In the genomic region with DNA sequence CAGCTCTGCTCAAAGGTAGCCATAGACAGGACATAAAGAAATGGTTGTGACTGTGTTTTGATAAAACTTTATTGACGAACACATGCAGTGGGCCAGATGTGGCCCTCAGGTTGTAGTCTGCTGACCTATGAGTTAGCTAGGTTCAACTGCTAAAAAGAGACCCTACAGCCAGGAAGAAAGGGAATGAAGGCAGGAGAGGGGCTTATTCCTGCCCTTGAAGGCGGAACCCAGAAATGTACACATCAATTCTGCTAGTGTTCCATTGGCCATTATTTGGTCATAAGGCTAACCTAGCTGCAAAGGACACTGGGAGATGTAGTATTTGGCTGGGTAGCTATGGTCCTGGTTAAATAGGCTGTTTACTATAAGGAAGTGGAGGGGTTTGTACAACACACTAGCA, we compare ENCODE assay signal across 12 cellular contexts. TPM values are rescaled to one million over a fixed set of nuclear protein-coding genes. Genes with fewer than 3 reads are reported as not detected.
DNase-seq lines count a peak whose midpoint lies in the region; ATAC-seq and TF ChIP-seq lines count a peak whose summit lies in the region.
"Had no signal": no experiment of that assay in that cellular context is flagged by ENCODE, and none has a peak within 500 bp of the region (broad histone marks: within the 10 kb centered on the region; RNA-seq: fewer than 3 reads in every experiment).

No MANE protein-coding gene starts in this region.

- intact Hi-C loops in left colon (cut with DNase I, micrococcal nuclease): no loop called here
- intact Hi-C loops in ascending aorta (cut with DNase I): no loop called here
- intact Hi-C loops in adrenal gland (cut with DNase I): no loop called here

- ATAC-seq in SK-N-SH treated with all-trans-retinoic acid at 6 μM for 48 hours (peak; percentile 77), left colon (peak; percentile 19)

- DNase-seq in DMS53 (lab: John Stamatoyannopoulos, UW) (peak; percentile 33), DMS53 treated with DMSO at 0.1 percent for 48 hours (lab: John Stamatoyannopoulos, UW; ENCODE audit: unreplicated experiment) (no peak), left colon (no peak), ascending aorta (ENCODE audit: low spot score in 2 of 2) (no peak), WERI-Rb-1 (no peak), adrenal gland (no peak)
- DNase-seq: mammary epithelial cell, occipital lobe had no signal

- H3K36me3 ChIP-seq in ascending aorta (no peaks in the 10 kb centered on the region), WERI-Rb-1 (peaks cover 72% of the 10 kb centered on the region), adrenal gland (replicated peaks in 1 of 2) (no peaks in the 10 kb centered on the region)
- H3K36me3 ChIP-seq: esophagus muscularis mucosa had no signal

- TF ChIP-seq CTCF in ascending aorta (IDR thresholded peaks at IDR 0.05) (no peak), WERI-Rb-1 (IDR thresholded peaks at IDR 0.05; ENCODE audit: low read depth, low read length) (no peak), adrenal gland (IDR thresholded peaks at IDR 0.05) (no peak)

- no peak for TF ChIP-seq EP300 in Ishikawa (IDR thresholded peaks at IDR 0.05; ENCODE audit: borderline replicate concordance)

- H3K9me3 ChIP-seq in ascending aorta: no peaks in the 10 kb centered on the region
- H3K9me3 ChIP-seq in WERI-Rb-1 (ENCODE audit: severe bottlenecking): no peaks in the 10 kb centered on the region
- H3K9me3 ChIP-seq in adrenal gland (replicated peaks in 1 of 3): no peaks in the 10 kb centered on the region
- H3K9me3 ChIP-seq: esophagus muscularis mucosa had no signal

- H3K27ac ChIP-seq in ascending aorta (no peak overlapping the region), WERI-Rb-1 (no peak overlapping the region; the same call in 1 of the 2 replicates), adrenal gland (no peak overlapping the region)
- H3K27ac ChIP-seq: esophagus muscularis mucosa had no signal

- 91 to 93% (median 91%) methylated on average over 2 of the region's 2 CpGs for WGBS in adrenal gland, 4 donors

- H3K4me3 ChIP-seq in ascending aorta: no peak overlapping the region
- no peak overlapping the region for H3K4me3 ChIP-seq in WERI-Rb-1 (ENCODE audit: low read depth, low read length)
- no peak overlapping the region for H3K4me3 ChIP-seq in adrenal gland
- H3K4me3 ChIP-seq: esophagus muscularis mucosa had no signal

- no peak for TF ChIP-seq RAD21 in Ishikawa (IDR thresholded peaks at IDR 0.05; ENCODE audit: low read depth)

- no peak for TF ChIP-seq POLR2A in adrenal gland (IDR thresholded peaks at IDR 0.05)

- no peaks in the 10 kb centered on the region for H3K4me1 ChIP-seq in ascending aorta
- no peaks in the 10 kb centered on the region for H3K4me1 ChIP-seq in adrenal gland (replicated peaks in 1 of 2)
- H3K4me1 ChIP-seq: esophagus muscularis mucosa had no signal

- H3K27me3 ChIP-seq in ascending aorta (no peaks in the 10 kb centered on the region), WERI-Rb-1 (ENCODE audit: insufficient read depth, low read depth, severe bottlenecking) (no peaks in the 10 kb centered on the region), adrenal gland (no peaks in the 10 kb centered on the region)

TF ChIP-seq in Ishikawa, 13 proteins besides CTCF, POLR2A, EP300 and RAD21:
- TF ChIP-seq, protein P1, sequence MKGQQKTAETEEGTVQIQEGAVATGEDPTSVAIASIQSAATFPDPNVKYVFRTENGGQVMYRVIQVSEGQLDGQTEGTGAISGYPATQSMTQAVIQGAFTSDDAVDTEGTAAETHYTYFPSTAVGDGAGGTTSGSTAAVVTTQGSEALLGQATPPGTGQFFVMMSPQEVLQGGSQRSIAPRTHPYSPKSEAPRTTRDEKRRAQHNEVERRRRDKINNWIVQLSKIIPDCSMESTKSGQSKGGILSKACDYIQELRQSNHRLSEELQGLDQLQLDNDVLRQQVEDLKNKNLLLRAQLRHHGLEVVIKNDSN (IDR thresholded peaks at IDR 0.05): peak; percentile 89
- no peak for TF ChIP-seq EGR1 (IDR thresholded peaks at IDR 0.05)
- no peak for TF ChIP-seq FOXM1 (IDR thresholded peaks at IDR 0.05; ENCODE audit: borderline replicate concordance, low read depth)

TF ChIP-seq in SK-N-SH treated with all-trans-retinoic acid at 6 μM for 48 hours, 23 proteins besides CTCF, POLR2A, EP300 and RAD21:
- TF ChIP-seq RARB (CRISPR knock-in tag; IDR thresholded peaks at IDR 0.05): no peak

RNA-seq across cellular contexts. Expression of gene APBA3, which starts 18.0 kb away (rescaled TPM):
- total RNA-seq in left colon (10 to 100 TPM; 15.4 to 17.5 TPM), ascending aorta (58.9 TPM), adrenal gland (10 to 100 TPM; 11.1 to 35.6 (median 23.3) TPM)
- polyA plus RNA-seq in adrenal gland: 10 to 100 TPM in 2 of 3 donors, 1 to 10 TPM in 1; 2.6 to 43.8 (median 24.0) TPM

RNA-seq across cellular contexts. Expression of gene MRPL54, which starts 19.0 kb away (rescaled TPM):
- 10 to 100 TPM; 64.6 to 67.7 TPM for total RNA-seq in left colon
- 34.9 TPM for total RNA-seq in ascending aorta
- 100 to 1,000 TPM in 6 of 8 donors, 10 to 100 TPM in 2; 83.2 to 229 (median 107) TPM for total RNA-seq in adrenal gland
- 100 to 1,000 TPM in 1 of 3 donors, 10 to 100 TPM in 2; 60.2 to 172 (median 100.0) TPM for polyA plus RNA-seq in adrenal gland

RNA-seq across cellular contexts. Expression of gene RAX2, which starts 28.5 kb away (rescaled TPM):
- total RNA-seq in left colon: not detected
- total RNA-seq in ascending aorta: not detected
- total RNA-seq in adrenal gland: not detected
- polyA plus RNA-seq in adrenal gland: not detected
- total RNA-seq: esophagus muscularis mucosa, mammary epithelial cell, occipital lobe, skeletal muscle tissue had no signal
- polyA plus RNA-seq: mammary epithelial cell had no signal

RNA-seq across cellular contexts. Expression of gene TJP3, which starts 35.3 kb away (rescaled TPM):
- total RNA-seq in left colon: 100 to 1,000 TPM; 297 to 343 TPM
- 12.6 TPM for total RNA-seq in ascending aorta
- 1 to 10 TPM in 1 of 8 donors, under 1 TPM in 3, not detected in 4; 0.14 to 2.5 (median 0.33) TPM for total RNA-seq in adrenal gland
- polyA plus RNA-seq in adrenal gland: under 1 TPM in 1 of 3 donors, not detected in 2; 0.07 TPM
- total RNA-seq: occipital lobe, skeletal muscle tissue had no signal

RNA-seq across cellular contexts. Expression of gene MATK, which starts 42.7 kb away (rescaled TPM):
- total RNA-seq in left colon: 1 to 10 TPM; 1.5 to 2.4 TPM
- total RNA-seq in ascending aorta: not detected
- total RNA-seq in adrenal gland: 1 to 10 TPM in 5 of 8 donors, under 1 TPM in 3; 0.72 to 3.3 (median 1.4) TPM
- 10 to 100 TPM in 1 of 3 donors, 1 to 10 TPM in 1, under 1 TPM in 1; 0.26 to 20.7 (median 3.5) TPM for polyA plus RNA-seq in adrenal gland
- total RNA-seq: mammary epithelial cell had no signal
- polyA plus RNA-seq: mammary epithelial cell had no signal
